22 cellular contexts compared by ENCODE assay signal in the genomic region with DNA sequence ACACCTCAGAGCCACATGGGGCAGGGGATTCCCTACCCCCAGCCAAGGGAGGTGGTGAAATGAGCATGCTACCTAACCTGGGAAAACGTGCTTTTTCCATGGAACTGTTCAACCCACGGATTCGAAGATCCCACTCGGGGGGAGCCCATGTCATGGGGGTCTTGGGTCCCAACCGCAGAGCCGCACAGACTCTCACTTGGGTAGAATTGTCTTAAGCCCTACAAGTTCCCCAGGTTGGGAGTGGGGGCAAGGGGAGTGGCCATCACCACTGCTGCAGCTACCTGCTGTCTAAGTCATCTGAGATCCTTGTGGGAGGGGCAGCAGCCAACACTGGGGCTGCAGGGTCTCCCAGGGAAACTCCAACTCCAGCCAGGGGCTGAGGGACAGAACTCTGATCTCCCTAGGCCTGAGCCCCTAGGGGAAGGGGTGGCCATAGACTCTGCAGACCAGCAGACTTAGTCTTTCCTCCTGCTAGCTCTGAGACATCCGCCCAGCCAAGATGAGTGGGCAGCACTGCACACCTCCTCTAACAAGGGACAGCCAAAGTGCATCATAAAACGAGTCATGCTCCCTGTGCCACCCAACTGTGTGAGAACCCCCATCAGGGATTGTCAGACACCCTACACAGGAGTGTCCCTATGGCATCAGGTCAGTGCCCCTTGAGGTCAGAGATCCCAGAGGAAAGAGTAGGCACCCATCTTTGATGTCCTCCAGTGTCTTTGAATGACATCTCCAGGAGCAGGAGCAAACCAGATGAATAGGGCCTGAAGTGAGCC.
A peak's percentile ranks its signal among the peaks of the same experiment; 100 is the strongest.
DNase-seq lines count a peak whose midpoint lies in the region; ATAC-seq and TF ChIP-seq lines count a peak whose summit lies in the region.
"Had no signal": no experiment of that assay in that cellular context is flagged by ENCODE, and none has a peak within 500 bp of the region (broad histone marks: within the 10 kb centered on the region; RNA-seq: fewer than 3 reads in every experiment).

No MANE protein-coding gene starts in this region.

- H3K14ac ChIP-seq in neuronal stem cell (ENCODE audit: low read length), result no peak overlapping the region

- peak overlapping the region; percentile 48 for H3K18ac ChIP-seq in neuronal stem cell (ENCODE audit: low read length)

- H2AK5ac ChIP-seq in neuronal stem cell (ENCODE audit: low read depth, low read length), result no peak overlapping the region

- H4K8ac ChIP-seq in neuronal stem cell (ENCODE audit: low read depth, low read length), result no peak overlapping the region

- no peaks in the 10 kb centered on the region for H3K9me3 Mint-ChIP-seq in osteocyte (ENCODE audit: unreplicated experiment)
- H3K9me3 Mint-ChIP-seq: GM23338, H9 had no signal

- H3K27me3 Mint-ChIP-seq in osteocyte (ENCODE audit: unreplicated experiment), result peaks cover 9% of the 10 kb centered on the region
- H3K27me3 Mint-ChIP-seq: CD4-positive, alpha-beta T cell; CD8-positive, alpha-beta memory T cell had no signal

- no peak overlapping the region for H2AFZ ChIP-seq in neuronal stem cell (ENCODE audit: low read length)
- H2AFZ ChIP-seq: GM23338 had no signal

- TF ChIP-seq CTCF in left ventricle myocardium inferior (IDR thresholded peaks at IDR 0.05; ENCODE audit: borderline replicate concordance) (no peak), spleen (IDR thresholded peaks at IDR 0.05 in 8 of 11, conservative IDR thresholded peaks at IDR 0.05 in 3 of 11) (no peak), osteocyte (IDR thresholded peaks at IDR 0.05) (no peak)

- no peak for TF ChIP-seq POLR2A in spleen (IDR thresholded peaks at IDR 0.05)

- no peak overlapping the region for H2BK12ac ChIP-seq in neuronal stem cell (ENCODE audit: low read length)

- H3K4me3 Mint-ChIP-seq in osteocyte (ENCODE audit: unreplicated experiment), result no peak overlapping the region
- H3K4me3 Mint-ChIP-seq: CD14-positive monocyte; CD4-positive, alpha-beta T cell; CD8-positive, alpha-beta memory T cell; GM23338; H9 had no signal

- WGBS in right cardiac atrium, result 77% methylated on average over 8 of the region's 8 CpGs
- no CpG with 5 or more reads among the region's 8 CpGs for WGBS in neuronal stem cell (ENCODE audit: extremely low coverage in 2 of 2, insufficient read length in 2 of 2, insufficient replicate concordance in 1 of 2), 2 donors
- 51 to 88% (median 74%) methylated on average over 4 to 8 of the region's 8 CpGs for WGBS in spleen, 5 donors
- WGBS in aorta, 2 donors, result 79 to 88% methylated on average over 8 of the region's 8 CpGs

- H2BK15ac ChIP-seq in neuronal stem cell (ENCODE audit: low read length), result no peak overlapping the region

- no peak overlapping the region for H2BK120ac ChIP-seq in neuronal stem cell (ENCODE audit: low read depth, low read length)

- peak in 2 of 3 donors; percentile 23 to 30 for DNase-seq in right cardiac atrium
- no peak for DNase-seq in left ventricle myocardium inferior
- DNase-seq in neuronal stem cell (ENCODE audit: low spot score), result no peak
- DNase-seq in spleen, result peak; percentile 59
- DNase-seq in aorta, result peak in 1 of 2 donors; percentile 32
- DNase-seq in osteocyte (ENCODE audit: extremely low spot score, unreplicated experiment), result no peak
- no peak for DNase-seq in MV-4-11 (lab: John Stamatoyannopoulos, UW)
- DNase-seq in NCI-H2227 treated with DMSO at 0.1 percent for 48 hours (lab: John Stamatoyannopoulos, UW), result no peak
- DNase-seq: AML-193; BE2C; CD4-positive, alpha-beta T cell; DMS 273 treated with DMSO at 0.1 percent for 48 hours; DMS79; EL; GDM1; H9 had no signal

- no peaks in the 10 kb centered on the region for H3K4me1 Mint-ChIP-seq in osteocyte (ENCODE audit: unreplicated experiment)
- H3K4me1 Mint-ChIP-seq: CD14-positive monocyte; CD8-positive, alpha-beta memory T cell had no signal

- H3K9me3 ChIP-seq in right cardiac atrium (ENCODE audit: control insufficient read depth, low read length), result no peaks in the 10 kb centered on the region
- H3K9me3 ChIP-seq in left ventricle myocardium inferior (replicated peaks), result peaks cover 8% of the 10 kb centered on the region
- H3K9me3 ChIP-seq in neuronal stem cell (replicated peaks in 1 of 2; ENCODE audit: control insufficient read depth in 2 of 2, insufficient read depth in 1 of 2, low read depth in 1 of 2, low read length in 2 of 2), result peaks cover 0 to 1% of the 10 kb centered on the region in 2 donors
- peaks cover 0 to 22% (median 10%) of the 10 kb centered on the region in 8 donors for H3K9me3 ChIP-seq in spleen
- H3K9me3 ChIP-seq in aorta (ENCODE audit: control insufficient read depth, low read length), result peaks cover 1% of the 10 kb centered on the region
- H3K9me3 ChIP-seq: BE2C had no signal

- H3K27ac ChIP-seq in right cardiac atrium (ENCODE audit: low read length) (no peak overlapping the region), left ventricle myocardium inferior (replicated peaks) (no peak overlapping the region), neuronal stem cell (replicated peaks; ENCODE audit: low read length) (no peak overlapping the region), spleen (no peak overlapping the region), aorta (ENCODE audit: low read depth in 1 of 2, low read length in 2 of 2) (no peak overlapping the region)
- H3K27ac ChIP-seq: 22Rv1; BLaER1 treated with 17β-estradiol and CSF1 and Interleukin-3, amounts not matched to agents 10 nM and 100 nM had no signal

- H3K4me3 ChIP-seq in right cardiac atrium (ENCODE audit: low read length) (no peak overlapping the region), left ventricle myocardium inferior (no peak overlapping the region), neuronal stem cell (ENCODE audit: low read length in 2 of 2) (peak overlapping the region in 1 of 2 donors; percentile 22), spleen (no peak overlapping the region), aorta (ENCODE audit: low read length in 2 of 2) (no peak overlapping the region)
- H3K4me3 ChIP-seq: BLaER1 treated with 17β-estradiol and CSF1 and Interleukin-3, amounts not matched to agents 10 nM and 100 nM; GM23338 had no signal

- no peak overlapping the region for H3K4me2 ChIP-seq in neuronal stem cell (ENCODE audit: insufficient read depth, low read length, poor library complexity, severe bottlenecking)
- H3K4me2 ChIP-seq: BLaER1 treated with 17β-estradiol and CSF1 and Interleukin-3, amounts not matched to agents 10 nM and 100 nM; GM23338 had no signal

- H3K27ac Mint-ChIP-seq in osteocyte (ENCODE audit: unreplicated experiment), result no peak overlapping the region
- H3K27ac Mint-ChIP-seq: CD14-positive monocyte; CD4-positive, alpha-beta T cell; CD8-positive, alpha-beta memory T cell; GM23338; H9 had no signal

- H3K36me3 ChIP-seq in left ventricle myocardium inferior (no peaks in the 10 kb centered on the region), neuronal stem cell (replicated peaks in 1 of 2; ENCODE audit: control insufficient read depth in 2 of 2, insufficient read depth in 2 of 2, low read length in 2 of 2) (peaks cover 0 to 2% of the 10 kb centered on the region in 2 donors), spleen (no peaks in the 10 kb centered on the region), aorta (ENCODE audit: control insufficient read depth in 1 of 2, insufficient read depth in 2 of 2, low read length in 1 of 2) (no peaks in the 10 kb centered on the region)
- H3K36me3 ChIP-seq: BE2C; BLaER1 treated with 17β-estradiol and CSF1 and Interleukin-3, amounts not matched to agents 10 nM and 100 nM had no signal

- H4K91ac ChIP-seq in neuronal stem cell (ENCODE audit: low read depth, low read length, poor library complexity), result no peak overlapping the region

- H2BK5ac ChIP-seq in neuronal stem cell (ENCODE audit: low read length), result no peak overlapping the region

- no peak overlapping the region for H3K23ac ChIP-seq in neuronal stem cell (ENCODE audit: low read depth, low read length, poor library complexity)

- H3K79me1 ChIP-seq in neuronal stem cell (ENCODE audit: low read depth, low read length), result no peaks in the 10 kb centered on the region

- intact Hi-C loops in right cardiac atrium (cut with DNase I), result no loop called here
- intact Hi-C loops in left ventricle myocardium inferior (cut with micrococcal nuclease), result no loop called here
- intact Hi-C loops in spleen (cut with DNase I; ENCODE audit: low total_unique reads), result no loop called here
- intact Hi-C loops in aorta (cut with DNase I), result no loop called here

- H3K9ac ChIP-seq in neuronal stem cell (ENCODE audit: low read depth, low read length, poor library complexity), result no peak overlapping the region
- H3K9ac ChIP-seq: BLaER1 treated with 17β-estradiol and CSF1 and Interleukin-3, amounts not matched to agents 10 nM and 100 nM had no signal

- H3K36me3 Mint-ChIP-seq in osteocyte (ENCODE audit: unreplicated experiment), result no peaks in the 10 kb centered on the region
- H3K36me3 Mint-ChIP-seq: CD14-positive monocyte; CD8-positive, alpha-beta memory T cell had no signal

- H3K4me1 ChIP-seq in right cardiac atrium (ENCODE audit: control insufficient read depth, insufficient read depth, low read length) (no peaks in the 10 kb centered on the region), left ventricle myocardium inferior (no peaks in the 10 kb centered on the region), neuronal stem cell (ENCODE audit: control insufficient read depth in 2 of 2, insufficient read depth in 1 of 2, low read depth in 1 of 2, low read length in 2 of 2) (no peaks in the 10 kb centered on the region), spleen (no peaks in the 10 kb centered on the region), aorta (ENCODE audit: control insufficient read depth in 1 of 2, insufficient read depth in 2 of 2, low read length in 2 of 2) (no peaks in the 10 kb centered on the region)
- H3K4me1 ChIP-seq: BE2C; BLaER1 treated with 17β-estradiol and CSF1 and Interleukin-3, amounts not matched to agents 10 nM and 100 nM had no signal

- H3K27me3 ChIP-seq in right cardiac atrium (ENCODE audit: control insufficient read depth, insufficient read depth), result no peaks in the 10 kb centered on the region
- H3K27me3 ChIP-seq in left ventricle myocardium inferior (ENCODE audit: low read depth), result no peaks in the 10 kb centered on the region
- H3K27me3 ChIP-seq in neuronal stem cell (ENCODE audit: control insufficient read depth in 3 of 3, insufficient read depth in 3 of 3, low read depth in 1 of 3, low read length in 3 of 3), result no peaks in the 10 kb centered on the region
- H3K27me3 ChIP-seq in spleen (replicated peaks in 1 of 7), result no peaks in the 10 kb centered on the region
- H3K27me3 ChIP-seq in aorta (ENCODE audit: control insufficient read depth in 1 of 2, insufficient read depth in 2 of 2, low read length in 1 of 2), result peaks cover 0 to 2% of the 10 kb centered on the region in 2 donors
- H3K27me3 ChIP-seq: BE2C; BLaER1 treated with 17β-estradiol and CSF1 and Interleukin-3, amounts not matched to agents 10 nM and 100 nM had no signal

- ATAC-seq in right cardiac atrium (no peak), aorta (ENCODE audit: low FRiP score) (peak; percentile 52)
- ATAC-seq: GM23338, HCT116 had no signal

- H3K4ac ChIP-seq in neuronal stem cell (ENCODE audit: low read length), result no peak overlapping the region

Comparison
In these comparisons a context has a peak if more than half of its experiments do, and no peak if none do; other contexts are left out.
1. DNase-seq: peak in right cardiac atrium (2 of 3) and spleen (single experiment); none in left ventricle myocardium inferior (single experiment), neuronal stem cell (single experiment), osteocyte (single experiment), MV-4-11 (single experiment) and NCI-H2227 treated with DMSO at 0.1 percent for 48 hours (single experiment).